8 cellular contexts compared by ENCODE assay signal in the genomic region with DNA sequence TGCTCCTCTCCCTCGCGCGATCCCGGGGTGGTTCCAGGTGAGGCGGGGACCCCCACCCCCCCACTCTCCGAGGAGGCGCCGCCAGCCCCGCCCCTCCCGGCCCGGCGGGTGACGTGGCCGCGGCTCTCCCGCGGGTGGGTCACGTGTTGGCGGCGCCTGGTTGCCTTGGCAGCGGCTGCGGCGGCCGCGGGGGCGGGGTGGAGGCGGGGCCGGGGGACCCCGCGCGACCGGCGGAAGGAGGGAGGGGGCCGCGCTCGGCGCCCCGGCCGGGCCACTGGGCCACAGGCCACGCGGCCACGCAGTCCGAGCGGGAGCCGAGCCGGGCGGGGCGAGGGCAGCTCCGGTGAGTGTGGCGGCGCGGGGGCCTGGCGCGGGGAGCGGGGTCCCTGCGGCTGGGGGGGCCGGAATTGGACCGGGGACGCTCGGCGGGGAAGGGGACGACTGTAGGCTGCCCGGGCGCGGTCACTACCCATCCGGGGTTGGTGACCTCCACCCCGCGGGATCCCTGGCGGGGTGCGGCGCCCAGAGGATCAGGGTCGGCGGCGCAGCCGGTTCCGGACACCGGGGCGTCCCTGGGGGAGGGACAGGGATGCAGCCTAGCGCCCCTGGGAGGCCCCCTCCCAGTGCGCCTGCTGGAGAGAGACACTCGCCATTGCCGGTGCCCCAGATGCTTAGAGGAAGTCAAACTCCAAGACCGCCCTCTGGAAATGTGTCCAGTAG. TPM values are rescaled to one million over a fixed set of nuclear protein-coding genes. Genes with fewer than 3 reads are reported as not detected.
DNase-seq lines count a peak whose midpoint lies in the region; ATAC-seq and TF ChIP-seq lines count a peak whose summit lies in the region.

ORAI2 (plus strand) TSS at position 257 of the 720 bp plus-strand sequence. CDS start 5,382 bp downstream, outside the sequence.

- peak within 1 kb of the TSS; percentile 47 to 80 (median 47) for H3K4me3 ChIP-seq in liver (ENCODE audit: low read depth in 1 of 3, low read length in 3 of 3)

- H3K27ac Mint-ChIP-seq in dendritic cell treated with granulocyte-macrophage colony-stimulating factor and Interleukin-4, amounts not matched to agents 40 ng/mL and 50 ng/mL, for 4 days: peak within 1 kb of the TSS; percentile 73

- peaks cover 26% of the 10 kb centered on the region for H3K36me3 Mint-ChIP-seq in dendritic cell treated with granulocyte-macrophage colony-stimulating factor and Interleukin-4, amounts not matched to agents 40 ng/mL and 50 ng/mL, for 4 days (ENCODE audit: low read depth)

- TF ChIP-seq CTCF in liver (IDR thresholded peaks at IDR 0.05; ENCODE audit: low read depth, low read length, missing input control): no peak

- H3K27me3 Mint-ChIP-seq in dendritic cell treated with granulocyte-macrophage colony-stimulating factor and Interleukin-4, amounts not matched to agents 40 ng/mL and 50 ng/mL, for 4 days: no peaks in the 10 kb centered on the region

- no peaks in the 10 kb centered on the region for H3K36me3 ChIP-seq in liver (ENCODE audit: control insufficient read depth in 4 of 4, insufficient read depth in 3 of 4, low read depth in 1 of 4, low read length in 3 of 4)

- DNase-seq in NCI-H1436 (lab: John Stamatoyannopoulos, UW) (peak; percentile 74), NCI-H1436 treated with DMSO at 0.1 percent for 48 hours (lab: John Stamatoyannopoulos, UW) (no peak), NCI-H2227 (lab: John Stamatoyannopoulos, UW; ENCODE audit: unreplicated experiment) (peak; percentile 92)
- peak; percentile 70 to 76 for DNase-seq in activated CD4-positive, alpha-beta T cell treated with anti-CD3 and anti-CD28 coated beads, Interleukin-2, amount 50 U/mL, for 24 hours (ENCODE audit: low read depth in 1 of 2, low spot score in 1 of 2)
- DNase-seq in stimulated activated CD4-positive, alpha-beta T cell treated with anti-CD3 and anti-CD28 coated beads, Interleukin-4, amount 100 ng/mL, for 1 hour: peak; percentile 89

- H3K9me3 ChIP-seq in liver (ENCODE audit: control insufficient read depth in 4 of 4, low read length in 3 of 4): no peaks in the 10 kb centered on the region

- peak within 1 kb of the TSS; percentile 76 for H3K4me3 Mint-ChIP-seq in dendritic cell treated with granulocyte-macrophage colony-stimulating factor and Interleukin-4, amounts not matched to agents 40 ng/mL and 50 ng/mL, for 4 days

- H3K27ac ChIP-seq in liver (ENCODE audit: low read depth in 1 of 2, low read length in 2 of 2): peak within 1 kb of the TSS; percentile 52 to 67

- peak within 1 kb of the TSS in 1 of 2 donors; percentile 37 for H3K9ac ChIP-seq in liver (ENCODE audit: low read depth in 1 of 2, low read length in 2 of 2)

- 3% methylated on average over 83 of the region's 83 CpGs for WGBS in liver

- no peaks in the 10 kb centered on the region for H3K27me3 ChIP-seq in liver (ENCODE audit: control insufficient read depth in 4 of 4, insufficient read depth in 4 of 4, low read length in 3 of 4)

- intact Hi-C loops in dendritic cell treated with granulocyte-macrophage colony-stimulating factor and Interleukin-4, amounts not matched to agents 40 ng/mL and 50 ng/mL, for 4 days (cut with micrococcal nuclease): no loop called here

- ATAC-seq in HG02852 (IDR thresholded peaks at IDR 0.05; ENCODE audit: unreplicated experiment): peak; percentile 57

- H3K9me3 Mint-ChIP-seq in dendritic cell treated with granulocyte-macrophage colony-stimulating factor and Interleukin-4, amounts not matched to agents 40 ng/mL and 50 ng/mL, for 4 days: no peaks in the 10 kb centered on the region

- peaks cover 50% of the 10 kb centered on the region for H3K4me1 Mint-ChIP-seq in dendritic cell treated with granulocyte-macrophage colony-stimulating factor and Interleukin-4, amounts not matched to agents 40 ng/mL and 50 ng/mL, for 4 days (ENCODE audit: low read depth)

- no peak for TF ChIP-seq RAD21 in liver (IDR thresholded peaks at IDR 0.05)

- peaks cover 0 to 15% (median 13%) of the 10 kb centered on the region in 4 donors for H3K4me1 ChIP-seq in liver (ENCODE audit: control insufficient read depth in 4 of 4, insufficient read depth in 4 of 4, low read length in 3 of 4)

TF ChIP-seq in liver, 16 proteins besides CTCF, POLR2A, EP300 and RAD21:
- TF ChIP-seq FOXA1 (IDR thresholded peaks at IDR 0.05) (no peak), YY1 (IDR thresholded peaks at IDR 0.05) (no peak), MAX (IDR thresholded peaks at IDR 0.05) (no peak), RXRA (IDR thresholded peaks at IDR 0.05) (no peak), NR2F2 (IDR thresholded peaks at IDR 0.05) (peak; percentile 49), HNF4A (conservative IDR thresholded peaks at IDR 0.05) (no peak), GABPA (IDR thresholded peaks at IDR 0.05 in 1 of 2, conservative IDR thresholded peaks at IDR 0.05 in 1 of 2) (no peak), EGR1 (IDR thresholded peaks at IDR 0.05; ENCODE audit: low read depth in 2 of 2) (peak in 1 of 2 donors; percentile 23)

RNA-seq across cellular contexts. Expression of gene ORAI2, which starts in this region (rescaled TPM):
- 10 to 100 TPM in 1 of 2 donors, 1 to 10 TPM in 1; 5.5 to 10.3 TPM for total RNA-seq in liver
- polyA plus RNA-seq in liver: 1 to 10 TPM; 1.3 to 4.0 TPM
